1 cellular context compared by ENCODE assay signal in genomic region chr3:68909719-68910118, GRCh38.
TF ChIP-seq lines count a peak whose summit lies in the region.

No MANE protein-coding gene starts in this region.

TF ChIP-seq in K562, 482 proteins besides CTCF, POLR2A, EP300 and RAD21 (continued from another document):
- no peak for TF ChIP-seq ZBTB40 (IDR thresholded peaks at IDR 0.05)
- TF ChIP-seq ZBTB40 (CRISPR knock-in tag; IDR thresholded peaks at IDR 0.05) = no peak
- TF ChIP-seq ZNF239 (CRISPR knock-in tag; IDR thresholded peaks at IDR 0.05) = peak; percentile 64; the same call in 1 of the 2 replicates
- TF ChIP-seq POU5F1 (IDR thresholded peaks at IDR 0.05; ENCODE audit: borderline replicate concordance, low read depth, low read length, partially characterized antibody) = no peak
TF ChIP-seq in K562: peak in this region for 1.
